17 cellular contexts compared by ENCODE assay signal in genomic region chr10:71005337-71006305, GRCh38.
"Had no signal": no experiment of that assay in that cellular context is flagged by ENCODE, and none has a peak within 500 bp of the region (broad histone marks: within the 10 kb centered on the region; RNA-seq: fewer than 3 reads in every experiment).

No MANE protein-coding gene starts in this region.

- H3K9me3 ChIP-seq: lower lobe of right lung, tibial nerve, vagina had no signal

- H3K36me3 ChIP-seq: brain microvascular endothelial cell, lower lobe of right lung, tibial nerve, vagina had no signal

- DNase-seq: activated CD4-positive, alpha-beta T cell treated with anti-CD3 and anti-CD28 coated beads for 1 hour; activated CD8-positive, alpha-beta memory T cell treated with anti-CD3 and anti-CD28 coated beads for 24 hours; activated CD8-positive, alpha-beta memory T cell treated with anti-CD3 and anti-CD28 coated beads, Interleukin-2, amount 50 U/mL, for 48 hours; activated effector memory CD4-positive, alpha-beta T cell treated with Interleukin-2 at 50 U/mL for 16 hours; activated naive CD4-positive, alpha-beta T cell treated with anti-CD3 and anti-CD28 coated beads, Interleukin-2, amount 10 ng/mL, durations not matched to agents 7 days and 5 days; activated naive CD8-positive, alpha-beta T cell treated with anti-CD3 and anti-CD28 coated beads, Interleukin-2, amount 50 U/mL, for 24 hours; activated T-cell treated with anti-CD3 and anti-CD28 coated beads, Interleukin-2, amount 50 U/mL, for 48 hours; brain microvascular endothelial cell; effector CD4-positive, alpha-beta T cell; lower lobe of right lung; nucleus accumbens; T-helper 2 cell had no signal

- FAIRE-seq: frontal cortex had no signal

- H3K4me1 ChIP-seq: lower lobe of right lung, tibial nerve, vagina had no signal

- H3K27me3 ChIP-seq: vagina had no signal

- H3K27ac ChIP-seq: brain microvascular endothelial cell, coronary artery, lower lobe of right lung, tibial nerve, vagina, VCaP had no signal

- H3K4me3 ChIP-seq: coronary artery, lower lobe of right lung, tibial nerve, vagina had no signal
